ENCODE assay signal across 1 cellular context in the genomic region with DNA sequence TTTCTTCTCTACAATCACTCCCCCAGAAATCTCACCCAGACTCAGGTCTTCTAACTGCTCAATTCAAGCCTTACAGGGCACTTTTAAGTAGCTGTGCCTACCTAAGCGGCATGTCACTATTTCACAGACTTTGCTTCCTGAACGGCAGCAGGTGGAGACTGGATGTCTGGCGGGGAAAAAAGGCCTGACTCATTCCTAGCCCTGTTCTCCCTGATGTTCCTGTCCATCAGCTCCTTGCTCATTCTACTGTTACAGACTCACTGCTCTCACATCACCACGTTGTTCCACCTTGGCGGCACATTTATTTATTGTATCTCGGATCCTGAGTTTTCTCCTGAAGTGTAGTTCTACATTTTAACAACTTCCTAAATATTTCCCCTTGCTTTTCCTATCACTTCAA.
TF ChIP-seq lines count a peak whose summit lies in the region.

No MANE protein-coding gene starts in this region.

TF ChIP-seq in HEK293, 187 proteins besides CTCF, POLR2A, EP300 and RAD21 (continued from another document):
- TF ChIP-seq, protein P1, sequence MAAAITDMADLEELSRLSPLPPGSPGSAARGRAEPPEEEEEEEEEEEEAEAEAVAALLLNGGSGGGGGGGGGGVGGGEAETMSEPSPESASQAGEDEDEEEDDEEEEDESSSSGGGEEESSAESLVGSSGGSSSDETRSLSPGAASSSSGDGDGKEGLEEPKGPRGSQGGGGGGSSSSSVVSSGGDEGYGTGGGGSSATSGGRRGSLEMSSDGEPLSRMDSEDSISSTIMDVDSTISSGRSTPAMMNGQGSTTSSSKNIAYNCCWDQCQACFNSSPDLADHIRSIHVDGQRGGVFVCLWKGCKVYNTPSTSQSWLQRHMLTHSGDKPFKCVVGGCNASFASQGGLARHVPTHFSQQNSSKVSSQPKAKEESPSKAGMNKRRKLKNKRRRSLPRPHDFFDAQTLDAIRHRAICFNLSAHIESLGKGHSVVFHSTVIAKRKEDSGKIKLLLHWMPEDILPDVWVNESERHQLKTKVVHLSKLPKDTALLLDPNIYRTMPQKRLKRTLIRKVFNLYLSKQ (tag by site-specific recombination; IDR thresholded peaks at IDR 0.05; ENCODE audit: borderline replicate concordance): no peak
- TF ChIP-seq ZBTB8A (tag by site-specific recombination; IDR thresholded peaks at IDR 0.05) (no peak), ZNF239 (tag by site-specific recombination; IDR thresholded peaks at IDR 0.05) (no peak), ZNF629 (tag by site-specific recombination; IDR thresholded peaks at IDR 0.05) (peak; percentile 39), ZNF248 (tag by site-specific recombination; IDR thresholded peaks at IDR 0.05) (no peak), ZNF416 (tag by site-specific recombination; IDR thresholded peaks at IDR 0.05) (no peak), ZNF561 (tag by site-specific recombination; IDR thresholded peaks at IDR 0.05; ENCODE audit: borderline replicate concordance) (no peak), ZNF501 (tag by site-specific recombination; IDR thresholded peaks at IDR 0.05) (no peak), HOXD13 (CRISPR knock-in tag; IDR thresholded peaks at IDR 0.05; ENCODE audit: borderline replicate concordance) (no peak), ZNF544 (tag by site-specific recombination; IDR thresholded peaks at IDR 0.05) (no peak), ZNF341 (tag by site-specific recombination; IDR thresholded peaks at IDR 0.05; ENCODE audit: low read depth) (no peak), ZNF660 (tag by site-specific recombination; IDR thresholded peaks at IDR 0.05) (no peak; the same call in 1 of the 2 replicates), YY2 (tag by site-specific recombination; IDR thresholded peaks at IDR 0.05) (no peak), ZNF274 (IDR thresholded peaks at IDR 0.05; ENCODE audit: low read length) (no peak), ZNF274 (tag by site-specific recombination; IDR thresholded peaks at IDR 0.05; ENCODE audit: borderline replicate concordance) (no peak), ZBTB21 (tag by site-specific recombination; IDR thresholded peaks at IDR 0.05) (no peak), ZNF175 (tag by site-specific recombination; IDR thresholded peaks at IDR 0.05) (no peak), ZFP37 (tag by site-specific recombination; IDR thresholded peaks at IDR 0.05) (peak; percentile 29; the same call in 1 of the 2 replicates), ZNF473 (tag by site-specific recombination; IDR thresholded peaks at IDR 0.05) (no peak), ZSCAN16 (tag by site-specific recombination; IDR thresholded peaks at IDR 0.05) (no peak), ZNF776 (tag by site-specific recombination; IDR thresholded peaks at IDR 0.05; ENCODE audit: borderline replicate concordance) (no peak), PRDM1 (tag by site-specific recombination; IDR thresholded peaks at IDR 0.05) (peak; percentile 73), ZNF843 (tag by site-specific recombination; IDR thresholded peaks at IDR 0.05) (no peak), FEZF1 (tag by site-specific recombination; IDR thresholded peaks at IDR 0.05) (peak; percentile 64), ZNF654 (tag by site-specific recombination; IDR thresholded peaks at IDR 0.05; ENCODE audit: low read depth) (no peak), ZNF658 (tag by site-specific recombination; IDR thresholded peaks at IDR 0.05) (no peak), ZNF2 (tag by site-specific recombination; IDR thresholded peaks at IDR 0.05) (no peak), SETDB1 (IDR thresholded peaks at IDR 0.05; ENCODE audit: insufficient read length, low read length) (no peak), ZNF768 (tag by site-specific recombination; IDR thresholded peaks at IDR 0.05) (no peak), ZNF335 (tag by site-specific recombination; conservative IDR thresholded peaks at IDR 0.05) (no peak; the same call in none of the 2 replicates), ZNF354C (tag by site-specific recombination; IDR thresholded peaks at IDR 0.05; ENCODE audit: borderline replicate concordance, low read depth) (no peak), ZNF366 (tag by site-specific recombination; conservative IDR thresholded peaks at IDR 0.05) (0 out of 2 replicates have a peak, but pooled peaks have one; percentile 46), ZNF548 (tag by site-specific recombination; IDR thresholded peaks at IDR 0.05) (no peak), ZEB2 (tag by site-specific recombination; IDR thresholded peaks at IDR 0.05) (no peak), ZNF571 (tag by site-specific recombination; IDR thresholded peaks at IDR 0.05) (no peak), KLF1 (tag by site-specific recombination; IDR thresholded peaks at IDR 0.05) (no peak)
- TF ChIP-seq, protein P2, sequence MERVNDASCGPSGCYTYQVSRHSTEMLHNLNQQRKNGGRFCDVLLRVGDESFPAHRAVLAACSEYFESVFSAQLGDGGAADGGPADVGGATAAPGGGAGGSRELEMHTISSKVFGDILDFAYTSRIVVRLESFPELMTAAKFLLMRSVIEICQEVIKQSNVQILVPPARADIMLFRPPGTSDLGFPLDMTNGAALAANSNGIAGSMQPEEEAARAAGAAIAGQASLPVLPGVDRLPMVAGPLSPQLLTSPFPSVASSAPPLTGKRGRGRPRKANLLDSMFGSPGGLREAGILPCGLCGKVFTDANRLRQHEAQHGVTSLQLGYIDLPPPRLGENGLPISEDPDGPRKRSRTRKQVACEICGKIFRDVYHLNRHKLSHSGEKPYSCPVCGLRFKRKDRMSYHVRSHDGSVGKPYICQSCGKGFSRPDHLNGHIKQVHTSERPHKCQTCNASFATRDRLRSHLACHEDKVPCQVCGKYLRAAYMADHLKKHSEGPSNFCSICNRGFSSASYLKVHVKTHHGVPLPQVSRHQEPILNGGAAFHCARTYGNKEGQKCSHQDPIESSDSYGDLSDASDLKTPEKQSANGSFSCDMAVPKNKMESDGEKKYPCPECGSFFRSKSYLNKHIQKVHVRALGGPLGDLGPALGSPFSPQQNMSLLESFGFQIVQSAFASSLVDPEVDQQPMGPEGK (tag by site-specific recombination; IDR thresholded peaks at IDR 0.05): no peak
- TF ChIP-seq, protein P3, sequence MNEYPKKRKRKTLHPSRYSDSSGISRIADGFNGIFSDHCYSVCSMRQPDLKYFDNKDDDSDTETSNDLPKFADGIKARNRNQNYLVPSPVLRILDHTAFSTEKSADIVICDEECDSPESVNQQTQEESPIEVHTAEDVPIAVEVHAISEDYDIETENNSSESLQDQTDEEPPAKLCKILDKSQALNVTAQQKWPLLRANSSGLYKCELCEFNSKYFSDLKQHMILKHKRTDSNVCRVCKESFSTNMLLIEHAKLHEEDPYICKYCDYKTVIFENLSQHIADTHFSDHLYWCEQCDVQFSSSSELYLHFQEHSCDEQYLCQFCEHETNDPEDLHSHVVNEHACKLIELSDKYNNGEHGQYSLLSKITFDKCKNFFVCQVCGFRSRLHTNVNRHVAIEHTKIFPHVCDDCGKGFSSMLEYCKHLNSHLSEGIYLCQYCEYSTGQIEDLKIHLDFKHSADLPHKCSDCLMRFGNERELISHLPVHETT (tag by site-specific recombination; IDR thresholded peaks at IDR 0.05): no peak
- TF ChIP-seq, protein P4, sequence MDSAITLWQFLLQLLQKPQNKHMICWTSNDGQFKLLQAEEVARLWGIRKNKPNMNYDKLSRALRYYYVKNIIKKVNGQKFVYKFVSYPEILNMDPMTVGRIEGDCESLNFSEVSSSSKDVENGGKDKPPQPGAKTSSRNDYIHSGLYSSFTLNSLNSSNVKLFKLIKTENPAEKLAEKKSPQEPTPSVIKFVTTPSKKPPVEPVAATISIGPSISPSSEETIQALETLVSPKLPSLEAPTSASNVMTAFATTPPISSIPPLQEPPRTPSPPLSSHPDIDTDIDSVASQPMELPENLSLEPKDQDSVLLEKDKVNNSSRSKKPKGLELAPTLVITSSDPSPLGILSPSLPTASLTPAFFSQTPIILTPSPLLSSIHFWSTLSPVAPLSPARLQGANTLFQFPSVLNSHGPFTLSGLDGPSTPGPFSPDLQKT (IDR thresholded peaks at IDR 0.05; ENCODE audit: borderline replicate concordance, low read depth, low read length): no peak
- TF ChIP-seq, protein P5, sequence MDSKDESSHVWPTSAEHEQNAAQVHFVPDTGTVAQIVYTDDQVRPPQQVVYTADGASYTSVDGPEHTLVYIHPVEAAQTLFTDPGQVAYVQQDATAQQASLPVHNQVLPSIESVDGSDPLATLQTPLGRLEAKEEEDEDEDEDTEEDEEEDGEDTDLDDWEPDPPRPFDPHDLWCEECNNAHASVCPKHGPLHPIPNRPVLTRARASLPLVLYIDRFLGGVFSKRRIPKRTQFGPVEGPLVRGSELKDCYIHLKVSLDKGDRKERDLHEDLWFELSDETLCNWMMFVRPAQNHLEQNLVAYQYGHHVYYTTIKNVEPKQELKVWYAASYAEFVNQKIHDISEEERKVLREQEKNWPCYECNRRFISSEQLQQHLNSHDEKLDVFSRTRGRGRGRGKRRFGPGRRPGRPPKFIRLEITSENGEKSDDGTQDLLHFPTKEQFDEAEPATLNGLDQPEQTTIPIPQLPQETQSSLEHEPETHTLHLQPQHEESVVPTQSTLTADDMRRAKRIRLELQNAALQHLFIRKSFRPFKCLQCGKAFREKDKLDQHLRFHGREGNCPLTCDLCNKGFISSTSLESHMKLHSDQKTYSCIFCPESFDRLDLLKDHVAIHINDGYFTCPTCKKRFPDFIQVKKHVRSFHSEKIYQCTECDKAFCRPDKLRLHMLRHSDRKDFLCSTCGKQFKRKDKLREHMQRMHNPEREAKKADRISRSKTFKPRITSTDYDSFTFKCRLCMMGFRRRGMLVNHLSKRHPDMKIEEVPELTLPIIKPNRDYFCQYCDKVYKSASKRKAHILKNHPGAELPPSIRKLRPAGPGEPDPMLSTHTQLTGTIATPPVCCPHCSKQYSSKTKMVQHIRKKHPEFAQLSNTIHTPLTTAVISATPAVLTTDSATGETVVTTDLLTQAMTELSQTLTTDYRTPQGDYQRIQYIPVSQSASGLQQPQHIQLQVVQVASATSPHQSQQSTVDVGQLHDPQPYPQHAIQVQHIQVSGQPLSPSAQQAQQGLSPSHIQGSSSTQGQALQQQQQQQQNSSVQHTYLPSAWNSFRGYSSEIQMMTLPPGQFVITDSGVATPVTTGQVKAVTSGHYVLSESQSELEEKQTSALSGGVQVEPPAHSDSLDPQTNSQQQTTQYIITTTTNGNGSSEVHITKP (tag by site-specific recombination; IDR thresholded peaks at IDR 0.05): no peak
- TF ChIP-seq, protein P6, sequence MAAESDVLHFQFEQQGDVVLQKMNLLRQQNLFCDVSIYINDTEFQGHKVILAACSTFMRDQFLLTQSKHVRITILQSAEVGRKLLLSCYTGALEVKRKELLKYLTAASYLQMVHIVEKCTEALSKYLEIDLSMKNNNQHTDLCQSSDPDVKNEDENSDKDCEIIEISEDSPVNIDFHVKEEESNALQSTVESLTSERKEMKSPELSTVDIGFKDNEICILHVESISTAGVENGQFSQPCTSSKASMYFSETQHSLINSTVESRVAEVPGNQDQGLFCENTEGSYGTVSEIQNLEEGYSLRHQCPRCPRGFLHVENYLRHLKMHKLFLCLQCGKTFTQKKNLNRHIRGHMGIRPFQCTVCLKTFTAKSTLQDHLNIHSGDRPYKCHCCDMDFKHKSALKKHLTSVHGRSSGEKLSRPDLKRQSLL (tag by site-specific recombination; IDR thresholded peaks at IDR 0.05): no peak
